ENCODE assay signal across 11 cellular contexts in the genomic region with DNA sequence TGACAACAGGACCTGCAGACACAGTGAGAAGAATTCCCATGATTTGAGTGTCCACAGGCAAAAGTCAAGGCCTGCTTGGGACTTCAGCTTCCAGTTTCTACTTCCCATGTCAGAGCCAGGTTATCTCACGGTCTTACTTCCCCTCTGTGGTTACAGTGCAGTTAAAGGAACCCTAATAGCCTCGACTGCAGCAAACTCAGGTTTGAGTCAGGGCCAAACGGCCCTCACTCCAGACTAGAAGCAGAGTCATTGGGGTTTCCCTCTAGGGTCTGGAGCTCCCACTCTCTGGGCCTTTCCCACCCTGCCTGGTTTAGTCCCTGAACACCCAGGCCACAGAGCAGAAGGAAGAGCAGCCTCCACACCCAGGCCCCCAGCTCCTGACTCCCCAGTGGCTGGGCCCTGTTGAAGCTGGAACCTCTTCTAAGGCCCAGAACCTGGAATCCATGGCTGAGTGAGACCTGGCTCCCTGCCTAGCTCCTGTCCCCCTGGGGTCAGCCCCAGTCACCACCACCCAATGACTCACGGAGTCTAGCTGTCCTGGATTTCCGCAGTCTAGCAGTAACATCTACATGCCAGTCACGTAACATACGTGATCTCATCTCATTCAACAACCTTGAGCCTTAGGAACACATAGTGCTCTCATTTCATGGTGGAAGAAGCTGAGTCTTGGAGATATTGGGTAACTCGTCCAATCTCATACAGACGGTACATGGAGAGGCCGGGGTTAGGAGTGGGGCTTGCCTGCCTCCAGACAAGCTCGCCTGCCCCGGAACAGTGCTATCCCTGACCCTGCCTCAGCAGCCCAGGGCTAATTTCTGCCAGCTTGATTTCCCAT. TPM values are rescaled to one million over a fixed set of nuclear protein-coding genes. Genes with fewer than 3 reads are reported as not detected.
A peak's percentile ranks its signal among the peaks of the same experiment; 100 is the strongest.
DNase-seq lines count a peak whose midpoint lies in the region; ATAC-seq and TF ChIP-seq lines count a peak whose summit lies in the region.
"Had no signal": no experiment of that assay in that cellular context is flagged by ENCODE, and none has a peak within 500 bp of the region (broad histone marks: within the 10 kb centered on the region; RNA-seq: fewer than 3 reads in every experiment).

No MANE protein-coding gene starts in this region.

- H3K27ac Mint-ChIP-seq in stimulated activated naive CD8-positive, alpha-beta T cell treated with anti-CD3 and anti-CD28 coated beads, Interleukin-15, amount 100 ng/mL, for 72 hours = no peak overlapping the region

- H3K4me3 ChIP-seq in Peyer's patch (no peak overlapping the region), right cardiac atrium (ENCODE audit: low read length) (no peak overlapping the region), dorsolateral prefrontal cortex (no peak overlapping the region)
- H3K4me3 ChIP-seq: pancreas, testis had no signal

- H3K4me3 Mint-ChIP-seq in stimulated activated naive CD8-positive, alpha-beta T cell treated with anti-CD3 and anti-CD28 coated beads, Interleukin-15, amount 100 ng/mL, for 72 hours = no peak overlapping the region

- peaks cover 0 to 5% (median 0%) of the 10 kb centered on the region in 4 donors for H3K4me1 ChIP-seq in Peyer's patch
- H3K4me1 ChIP-seq in right cardiac atrium (ENCODE audit: control insufficient read depth, insufficient read depth, low read length) = no peaks in the 10 kb centered on the region
- H3K4me1 ChIP-seq: pancreas had no signal

- no peak for DNase-seq in stimulated activated naive CD8-positive, alpha-beta T cell treated with anti-CD3 and anti-CD28 coated beads, Interleukin-15, Interleukin-2, amounts not matched to agents 100 U/mL and 50 U/mL, for 24 hours
- no peak for DNase-seq in stimulated activated naive CD8-positive, alpha-beta T cell treated with anti-CD3 and anti-CD28 coated beads, Interleukin-15, amount 100 ng/mL, for 72 hours
- DNase-seq in Peyer's patch = peak in 1 of 3 donors; percentile 26
- no peak for DNase-seq in right cardiac atrium
- no peak for DNase-seq in dorsolateral prefrontal cortex
- no peak for DNase-seq in activated CD8-positive, alpha-beta memory T cell treated with anti-CD3 and anti-CD28 coated beads, Interleukin-2, amount 50 U/mL, for 48 hours
- DNase-seq in activated T-cell treated with anti-CD3 and anti-CD28 coated beads for 4 hours = no peak
- DNase-seq in NCI-H1930 (lab: John Stamatoyannopoulos, UW) = no peak
- DNase-seq: pancreas, testis had no signal

- ATAC-seq in stimulated activated naive CD8-positive, alpha-beta T cell treated with anti-CD3 and anti-CD28 coated beads, Interleukin-15, Interleukin-2, amounts not matched to agents 100 U/mL and 50 U/mL, for 24 hours = peak; percentile 57
- ATAC-seq in stimulated activated naive CD8-positive, alpha-beta T cell treated with anti-CD3 and anti-CD28 coated beads, Interleukin-15, amount 100 ng/mL, for 72 hours = no peak
- peak; percentile 28 to 31 for ATAC-seq in right cardiac atrium

- intact Hi-C loops in right cardiac atrium (cut with DNase I) = loop anchor here in 2 of 4 donors (5.0 kb wide), 2 partner anchors 116 to 261 kb away; no protein-coding TSS in a partner anchor
- intact Hi-C loops in dorsolateral prefrontal cortex (cut with DNase I) = loop anchor here (2.0 to 5.0 kb wide), 2 partner anchors 114 to 116 kb away; no protein-coding TSS in a partner anchor

- H3K27ac ChIP-seq in Peyer's patch = peak overlapping the region; percentile 0 to 59 (median 46)
- H3K27ac ChIP-seq in right cardiac atrium (ENCODE audit: low read length) = no peak overlapping the region
- H3K27ac ChIP-seq in dorsolateral prefrontal cortex = peak overlapping the region in 5 of 59 donors; percentile 13 to 44 (median 20)
- H3K27ac ChIP-seq: testis had no signal

- H3K27me3 ChIP-seq in Peyer's patch (no peaks in the 10 kb centered on the region), right cardiac atrium (ENCODE audit: control insufficient read depth, insufficient read depth) (no peaks in the 10 kb centered on the region), dorsolateral prefrontal cortex (no peaks in the 10 kb centered on the region)
- H3K27me3 ChIP-seq: pancreas, testis had no signal

- H3K9me3 ChIP-seq in Peyer's patch = no peaks in the 10 kb centered on the region
- H3K9me3 ChIP-seq in right cardiac atrium (ENCODE audit: control insufficient read depth, low read length) = no peaks in the 10 kb centered on the region
- H3K9me3 ChIP-seq: pancreas, testis had no signal

- TF ChIP-seq POLR2A in Peyer's patch (IDR thresholded peaks at IDR 0.05) = no peak

- 86% methylated on average over 12 of the region's 12 CpGs for whole genome bisulfite sequencing in right cardiac atrium

- TF ChIP-seq CTCF in Peyer's patch (IDR thresholded peaks at IDR 0.05) (no peak), dorsolateral prefrontal cortex (IDR thresholded peaks at IDR 0.05 in 54 of 56, conservative IDR thresholded peaks at IDR 0.05 in 2 of 56; ENCODE audit: low read depth in 1 of 56, partially characterized antibody in 56 of 56) (no peak)

- H3K9me3 Mint-ChIP-seq in stimulated activated naive CD8-positive, alpha-beta T cell treated with anti-CD3 and anti-CD28 coated beads, Interleukin-15, amount 100 ng/mL, for 72 hours = no peaks in the 10 kb centered on the region

- H3K4me1 Mint-ChIP-seq in stimulated activated naive CD8-positive, alpha-beta T cell treated with anti-CD3 and anti-CD28 coated beads, Interleukin-15, amount 100 ng/mL, for 72 hours = no peaks in the 10 kb centered on the region

- H3K27me3 Mint-ChIP-seq in stimulated activated naive CD8-positive, alpha-beta T cell treated with anti-CD3 and anti-CD28 coated beads, Interleukin-15, amount 100 ng/mL, for 72 hours = no peaks in the 10 kb centered on the region

- no peaks in the 10 kb centered on the region for H3K36me3 ChIP-seq in Peyer's patch
- H3K36me3 ChIP-seq: pancreas had no signal

RNA-seq across cellular contexts. Expression of a gene that starts 9.2 kb away (rescaled TPM):
- total RNA-seq in Peyer's patch = not detected
- total RNA-seq in right cardiac atrium = 10 to 100 TPM in 3 of 4 donors, 1 to 10 TPM in 1; 7.3 to 23.5 (median 14.3) TPM
- polyA plus RNA-seq in right cardiac atrium = 19.5 TPM
- 1 to 10 TPM in 4 of 120 experiments, under 1 TPM in 1, not detected in 115; 0.97 to 1.7 (median 1.1) TPM for total RNA-seq in dorsolateral prefrontal cortex
- total RNA-seq: pancreas, testis had no signal
- polyA plus RNA-seq: AG04450 had no signal

RNA-seq across cellular contexts. Expression of a gene that starts 18.7 kb away (rescaled TPM):
- total RNA-seq in Peyer's patch (10 to 100 TPM; 19.8 to 31.4 (median 24.8) TPM), right cardiac atrium (10 to 100 TPM; 22.9 to 30.6 (median 29.5) TPM), dorsolateral prefrontal cortex (10 to 100 TPM; 30.3 to 66.2 (median 44.9) TPM)
- 34.8 TPM for polyA plus RNA-seq in right cardiac atrium
